Comparison of ENCODE assay signal across 24 cellular contexts in genomic region chr1:236207569-236207968, GRCh38.
DNase-seq lines count a peak whose midpoint lies in the region; ATAC-seq, FAIRE-seq and TF ChIP-seq lines count a peak whose summit lies in the region.
"Had no signal": no experiment of that assay in that cellular context is flagged by ENCODE, and none has a peak within 500 bp of the region (broad histone marks: within the 10 kb centered on the region; RNA-seq: fewer than 3 reads in every experiment).

No MANE protein-coding gene starts in this region.

- TF ChIP-seq RAD21 in K562 (CRISPR knock-in tag; conservative IDR thresholded peaks at IDR 0.05 in 1 of 2, IDR thresholded peaks at IDR 0.05 in 1 of 2): no peak

- no peak overlapping the region for H3K4me3 ChIP-seq in K562
- H3K4me3 ChIP-seq: BLaER1, HAP-1 had no signal

- peak overlapping the region in 2 of 3 experiments; percentile 71 to 80 for H3K27ac Mint-ChIP-seq in nephron
- peak overlapping the region; percentile 4 for H3K27ac Mint-ChIP-seq in type B pancreatic cell
- H3K27ac Mint-ChIP-seq in activated CD8-positive, alpha-beta memory T cell treated with anti-CD3 and anti-CD28 coated beads, Interleukin-2, amount 10 ng/mL, durations not matched to agents 7 days and 5 days: no peak overlapping the region
- H3K27ac Mint-ChIP-seq: B cell; CD4-positive, CD25-positive, alpha-beta regulatory T cell; CD8-positive, alpha-beta T cell; HFFc6 had no signal

- no peak for TF ChIP-seq EP300 in K562 (IDR thresholded peaks at IDR 0.05; ENCODE audit: low read length)

- peak; percentile 50 for ATAC-seq in K562
- ATAC-seq in activated CD8-positive, alpha-beta memory T cell treated with anti-CD3 and anti-CD28 coated beads, Interleukin-2, amount 10 ng/mL, durations not matched to agents 7 days and 5 days: no peak
- no peak for ATAC-seq in omental fat pad (ENCODE audit: low FRiP score)
- ATAC-seq: CD8-positive, alpha-beta T cell had no signal

- no peak overlapping the region for H3K27ac ChIP-seq in K562 (ENCODE audit: extremely low read depth, low read depth, low read length)
- H3K27ac ChIP-seq: 22Rv1, BLaER1, C4-2B had no signal

- BruUV-seq in K562 (replicated peaks; lab: Mats Ljungman, UMichigan): no TSS peak

- in situ Hi-C loops in K562 (cut with MboI): no loop called here

- H3K36me3 ChIP-seq in K562 (ENCODE audit: control insufficient read depth, insufficient read depth, low read length): no peaks in the 10 kb centered on the region
- H3K36me3 ChIP-seq: HAP-1 had no signal

- H3K27me3 Mint-ChIP-seq in nephron (ENCODE audit: low read depth) (no peaks in the 10 kb centered on the region), type B pancreatic cell (no peaks in the 10 kb centered on the region)
- no peaks in the 10 kb centered on the region for H3K27me3 Mint-ChIP-seq in activated CD8-positive, alpha-beta memory T cell treated with anti-CD3 and anti-CD28 coated beads, Interleukin-2, amount 10 ng/mL, durations not matched to agents 7 days and 5 days
- H3K27me3 Mint-ChIP-seq: B cell; CD4-positive, CD25-positive, alpha-beta regulatory T cell had no signal

- H3K79me2 ChIP-seq in K562 (ENCODE audit: control insufficient read depth, insufficient read depth, low read length): no peaks in the 10 kb centered on the region

- no peak; the same call in 1 of the 2 replicates for TF ChIP-seq POLR2A in GM12891 (IDR thresholded peaks at IDR 0.05; ENCODE audit: low read depth, low read length)
- TF ChIP-seq POLR2A in K562 (conservative IDR thresholded peaks at IDR 0.05): no peak

- no peak overlapping the region for H3K4me3 Mint-ChIP-seq in nephron
- H3K4me3 Mint-ChIP-seq in type B pancreatic cell: no peak overlapping the region
- no peak overlapping the region for H3K4me3 Mint-ChIP-seq in activated CD8-positive, alpha-beta memory T cell treated with anti-CD3 and anti-CD28 coated beads, Interleukin-2, amount 10 ng/mL, durations not matched to agents 7 days and 5 days
- H3K4me3 Mint-ChIP-seq: B cell; CD4-positive, CD25-positive, alpha-beta regulatory T cell; CD8-positive, alpha-beta T cell; HFFc6 had no signal

- intact Hi-C loops in K562 (cut with micrococcal nuclease): no loop called here

- WGBS in K562 (ENCODE audit: insufficient coverage, low coverage, missing lambda C conversion rate): 42% methylated on average over 4 of the region's 4 CpGs

- no peak overlapping the region for H3K9ac ChIP-seq in K562 (ENCODE audit: insufficient read depth in 1 of 2, low read depth in 2 of 2, low read length in 2 of 2)
- H3K9ac ChIP-seq: BLaER1 had no signal

- H3K9me1 ChIP-seq in K562 (ENCODE audit: control insufficient read depth, insufficient read depth, low read length): no peaks in the 10 kb centered on the region

- FAIRE-seq in GM12891 (lab: Jason Lieb, UNC) (no peak), K562 (lab: Jason Lieb, UNC) (no peak)
- FAIRE-seq: A204.1, D721Med, GM12892, H54 had no signal

- H3K4me1 ChIP-seq in K562 (replicated peaks in 1 of 2; ENCODE audit: control insufficient read depth in 2 of 2, insufficient read depth in 2 of 2, low read length in 2 of 2): peaks cover 0 to 10% of the 10 kb centered on the region in 2 experiments; a peak in 3 of 5 replicates
- H3K4me1 ChIP-seq: BLaER1, HAP-1 had no signal

- POLR2A ChIA-PET in K562 (lab: Yijun Ruan, JAX): interaction anchor here (0.6 to 1.4 kb wide), 8 partner anchors 11 to 620 kb away, joined by 3 to 6 read pairs (median 4); partner anchors contain the start of gene ERO1B

- no peaks in the 10 kb centered on the region for H3K27me3 ChIP-seq in K562 (ENCODE audit: control insufficient read depth in 2 of 2, insufficient read depth in 2 of 2, low read length in 2 of 2)
- H3K27me3 ChIP-seq: BLaER1 had no signal

- DNase-seq in GM12891 (ENCODE audit: insufficient read length, low spot score) (no peak), K562 (ENCODE audit: extremely low read depth in 1 of 4, low spot score in 3 of 4) (no peak), type B pancreatic cell (ENCODE audit: extremely low spot score, unreplicated experiment) (no peak), NCI-H345 (lab: John Stamatoyannopoulos, UW) (no peak), omental fat pad (ENCODE audit: low spot score) (no peak)
- DNase-seq in activated CD8-positive, alpha-beta memory T cell treated with anti-CD3 and anti-CD28 coated beads, Interleukin-2, amount 10 ng/mL, durations not matched to agents 7 days and 5 days: no peak
- DNase-seq: CD4-positive, CD25-positive, alpha-beta regulatory T cell; CD8-positive, alpha-beta T cell; DMS 273 treated with DMSO at 0.1 percent for 48 hours; DMS79; EL; GDM1; GOT3; HFFc6 had no signal

- peaks cover 42% of the 10 kb centered on the region for H3K36me3 Mint-ChIP-seq in nephron (ENCODE audit: low read depth)
- H3K36me3 Mint-ChIP-seq in type B pancreatic cell: peaks cover 39% of the 10 kb centered on the region
- H3K36me3 Mint-ChIP-seq in activated CD8-positive, alpha-beta memory T cell treated with anti-CD3 and anti-CD28 coated beads, Interleukin-2, amount 10 ng/mL, durations not matched to agents 7 days and 5 days: peaks cover 18% of the 10 kb centered on the region

- H3K4me2 ChIP-seq in K562 (ENCODE audit: insufficient read depth, low read length): no peak overlapping the region
- H3K4me2 ChIP-seq: BLaER1 had no signal

- H3K4me1 Mint-ChIP-seq in nephron (peaks cover 15% of the 10 kb centered on the region), type B pancreatic cell (ENCODE audit: unreplicated experiment) (peaks cover 20% of the 10 kb centered on the region)
- H3K4me1 Mint-ChIP-seq in activated CD8-positive, alpha-beta memory T cell treated with anti-CD3 and anti-CD28 coated beads, Interleukin-2, amount 10 ng/mL, durations not matched to agents 7 days and 5 days: no peaks in the 10 kb centered on the region
- H3K4me1 Mint-ChIP-seq: B cell had no signal

- H3K9me3 Mint-ChIP-seq in nephron (peaks cover 20% of the 10 kb centered on the region), type B pancreatic cell (peaks cover 2% of the 10 kb centered on the region)
- H3K9me3 Mint-ChIP-seq in activated CD8-positive, alpha-beta memory T cell treated with anti-CD3 and anti-CD28 coated beads, Interleukin-2, amount 10 ng/mL, durations not matched to agents 7 days and 5 days (ENCODE audit: low read depth): peaks cover 6% of the 10 kb centered on the region
- H3K9me3 Mint-ChIP-seq: HFFc6 had no signal

- TF ChIP-seq CTCF in K562 (IDR thresholded peaks at IDR 0.05 in 2 of 3, conservative IDR thresholded peaks at IDR 0.05 in 1 of 3; ENCODE audit: insufficient read depth in 2 of 3, low read depth in 1 of 3, low read length in 3 of 3) (no peak), nephron (IDR thresholded peaks at IDR 0.05; ENCODE audit: unreplicated experiment in 3 of 3) (no peak), type B pancreatic cell (conservative IDR thresholded peaks at IDR 0.05) (no peak), omental fat pad (IDR thresholded peaks at IDR 0.05) (no peak)

- H3K9me3 ChIP-seq in K562 (replicated peaks; ENCODE audit: control insufficient read depth, insufficient read depth, low read depth, low read length): no peaks in the 10 kb centered on the region
- H3K9me3 ChIP-seq: HAP-1 had no signal

- CTCF ChIA-PET in K562 (lab: Yijun Ruan, JAX; ENCODE audit: low intra/inter-chr PET ratio): no interaction called here
- CTCF ChIA-PET in activated CD8-positive, alpha-beta memory T cell treated with anti-CD3 and anti-CD28 coated beads, Interleukin-2, amount 10 ng/mL, durations not matched to agents 7 days and 5 days (lab: Charles Lee): interaction anchor here (1.0 kb wide), 1 partner anchor 103 kb away, joined by 3 read pairs; no protein-coding TSS in a partner anchor

- no peak overlapping the region for H2AFZ ChIP-seq in K562 (ENCODE audit: low read depth, low read length)

- H4K20me1 ChIP-seq in K562 (replicated peaks; ENCODE audit: control insufficient read depth, insufficient read depth, low read length): no peaks in the 10 kb centered on the region
- H4K20me1 ChIP-seq: BLaER1 had no signal

TF ChIP-seq in GM12891, 5 proteins besides CTCF, POLR2A, EP300 and RAD21:
- peak; percentile 66 for TF ChIP-seq POLR2AphosphoS5 (IDR thresholded peaks at IDR 0.05; ENCODE audit: low read depth, low read length)
- TF ChIP-seq PAX5 (IDR thresholded peaks at IDR 0.05; ENCODE audit: insufficient read depth, low read length, severe bottlenecking): no peak
- TF ChIP-seq TAF1 (IDR thresholded peaks at IDR 0.05; ENCODE audit: low read depth, low read length): no peak
TF ChIP-seq in GM12891: peak in this region for 1.

TF ChIP-seq in K562, 482 proteins besides CTCF, POLR2A, EP300 and RAD21:
- no peak for TF ChIP-seq HEY1 (CRISPR knock-in tag; IDR thresholded peaks at IDR 0.05; ENCODE audit: borderline replicate concordance)
